In genomic region chr6:47117314-47117713, GRCh38 we compare ENCODE assay signal across 20 cellular contexts.
"Had no signal": no experiment of that assay in that cellular context is flagged by ENCODE, and none has a peak within 500 bp of the region (broad histone marks: within the 10 kb centered on the region; RNA-seq: fewer than 3 reads in every experiment).

No MANE protein-coding gene starts in this region.

- H3K36me3 ChIP-seq: right atrium auricular region, suprapubic skin, vagina had no signal

- DNase-seq: activated CD4-positive, alpha-beta T cell treated with anti-CD3 and anti-CD28 coated beads, Interleukin-2, amount 10 ng/mL, durations not matched to agents 7 days and 5 days; activated CD8-positive, alpha-beta T cell treated with anti-CD3 and anti-CD28 coated beads, Interleukin-2, amount 10 ng/mL, durations not matched to agents 7 days and 5 days; activated naive CD4-positive, alpha-beta T cell treated with anti-CD3 and anti-CD28 coated beads for 36 hours; activated T-cell treated with anti-CD3 and anti-CD28 coated beads, Interleukin-2, amount 50 U/mL, for 24 hours; anterior cingulate cortex; caudate nucleus; dorsolateral prefrontal cortex; endodermal cell; foreskin fibroblast; hippocampal formation; midbrain; stimulated activated CD4-positive, alpha-beta T cell treated with anti-CD3 and anti-CD28 coated beads, Interleukin-15, amount 100 ng/mL, for 24 hours; stimulated activated CD4-positive, alpha-beta T cell treated with anti-CD3 and anti-CD28 coated beads, Interleukin-2, amount 100 ng/mL, for 48 hours; stimulated activated naive CD8-positive, alpha-beta T cell treated with anti-CD3 and anti-CD28 coated beads, Interleukin-15, amount 100 ng/mL, for 72 hours; T-helper 9 cell had no signal

- H3K27me3 ChIP-seq: right atrium auricular region, suprapubic skin, vagina had no signal

- H3K4me1 ChIP-seq: right atrium auricular region, suprapubic skin, vagina had no signal

- H3K27ac ChIP-seq: dorsolateral prefrontal cortex, epithelial cell of prostate, right atrium auricular region, suprapubic skin, vagina had no signal

- ATAC-seq: activated CD8-positive, alpha-beta T cell treated with anti-CD3 and anti-CD28 coated beads, Interleukin-2, amount 10 ng/mL, durations not matched to agents 7 days and 5 days; stimulated activated naive CD8-positive, alpha-beta T cell treated with anti-CD3 and anti-CD28 coated beads, Interleukin-15, amount 100 ng/mL, for 72 hours had no signal

- FAIRE-seq: islet of Langerhans had no signal

- H3K9me3 ChIP-seq: right atrium auricular region, suprapubic skin, vagina had no signal

- H3K4me3 ChIP-seq: dorsolateral prefrontal cortex, right atrium auricular region, suprapubic skin, vagina had no signal
